ENCODE assay signal across 1 cellular context in the genomic region with DNA sequence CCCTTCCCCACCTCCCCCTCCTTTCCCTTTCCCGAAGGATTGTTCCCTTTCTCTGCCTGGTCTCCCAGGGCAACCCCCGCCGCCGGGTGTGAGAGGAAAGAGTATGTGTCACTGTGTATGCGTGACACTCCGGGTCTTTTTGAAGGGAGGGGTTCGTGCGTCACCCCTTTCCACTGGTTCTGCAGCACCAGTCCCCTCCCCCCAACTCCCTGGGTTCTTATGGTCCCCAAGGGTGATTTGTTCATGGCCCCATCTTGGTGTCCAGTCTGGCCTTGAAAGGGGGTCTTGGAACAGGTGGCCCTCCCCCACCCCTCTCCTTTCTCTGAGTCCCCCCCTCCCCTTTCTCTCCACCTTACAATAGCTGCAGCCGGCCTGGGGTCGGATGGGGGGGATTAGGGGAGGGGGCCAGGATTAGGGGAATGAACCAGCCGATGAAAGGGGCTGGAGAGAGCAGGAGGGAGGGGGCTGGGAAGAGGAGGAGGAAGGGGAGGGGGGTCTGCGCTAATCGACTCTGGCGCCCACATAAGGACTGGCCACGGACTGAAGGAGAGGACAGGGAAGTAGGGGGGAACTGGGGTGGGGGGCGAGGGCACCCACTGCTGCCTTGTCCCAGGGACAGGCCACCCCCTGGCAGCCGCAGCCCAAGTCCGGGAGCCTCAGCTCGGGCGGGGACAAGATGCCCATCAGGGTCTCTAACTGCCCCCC.
TF ChIP-seq lines count a peak whose summit lies in the region.

No MANE protein-coding gene starts in this region.

TF ChIP-seq in GM12878, 131 proteins besides CTCF, POLR2A, EP300 and RAD21:
- TF ChIP-seq, protein P1, sequence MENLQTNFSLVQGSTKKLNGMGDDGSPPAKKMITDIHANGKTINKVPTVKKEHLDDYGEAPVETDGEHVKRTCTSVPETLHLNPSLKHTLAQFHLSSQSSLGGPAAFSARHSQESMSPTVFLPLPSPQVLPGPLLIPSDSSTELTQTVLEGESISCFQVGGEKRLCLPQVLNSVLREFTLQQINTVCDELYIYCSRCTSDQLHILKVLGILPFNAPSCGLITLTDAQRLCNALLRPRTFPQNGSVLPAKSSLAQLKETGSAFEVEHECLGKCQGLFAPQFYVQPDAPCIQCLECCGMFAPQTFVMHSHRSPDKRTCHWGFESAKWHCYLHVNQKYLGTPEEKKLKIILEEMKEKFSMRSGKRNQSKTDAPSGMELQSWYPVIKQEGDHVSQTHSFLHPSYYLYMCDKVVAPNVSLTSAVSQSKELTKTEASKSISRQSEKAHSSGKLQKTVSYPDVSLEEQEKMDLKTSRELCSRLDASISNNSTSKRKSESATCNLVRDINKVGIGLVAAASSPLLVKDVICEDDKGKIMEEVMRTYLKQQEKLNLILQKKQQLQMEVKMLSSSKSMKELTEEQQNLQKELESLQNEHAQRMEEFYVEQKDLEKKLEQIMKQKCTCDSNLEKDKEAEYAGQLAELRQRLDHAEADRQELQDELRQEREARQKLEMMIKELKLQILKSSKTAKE (IDR thresholded peaks at IDR 0.05; ENCODE audit: low read depth, poor library complexity, severe bottlenecking) = no peak
- TF ChIP-seq GABPA (IDR thresholded peaks at IDR 0.05; ENCODE audit: low read depth) (no peak), SMAD1 (IDR thresholded peaks at IDR 0.05; ENCODE audit: low read depth, partially characterized antibody) (no peak), JUNB (IDR thresholded peaks at IDR 0.05) (no peak), ASH2L (IDR thresholded peaks at IDR 0.05; ENCODE audit: borderline replicate concordance, low read depth) (no peak), WRNIP1 (IDR thresholded peaks at IDR 0.05; ENCODE audit: borderline replicate concordance, low read depth, low read length) (no peak), JUND (IDR thresholded peaks at IDR 0.05; ENCODE audit: low read depth, low read length) (no peak), ATF7 (IDR thresholded peaks at IDR 0.05; ENCODE audit: low read depth) (no peak), RCOR1 (conservative IDR thresholded peaks at IDR 0.05; ENCODE audit: low read depth, low read length) (no peak)
